ENCODE assay signal across 16 cellular contexts in the genomic region with DNA sequence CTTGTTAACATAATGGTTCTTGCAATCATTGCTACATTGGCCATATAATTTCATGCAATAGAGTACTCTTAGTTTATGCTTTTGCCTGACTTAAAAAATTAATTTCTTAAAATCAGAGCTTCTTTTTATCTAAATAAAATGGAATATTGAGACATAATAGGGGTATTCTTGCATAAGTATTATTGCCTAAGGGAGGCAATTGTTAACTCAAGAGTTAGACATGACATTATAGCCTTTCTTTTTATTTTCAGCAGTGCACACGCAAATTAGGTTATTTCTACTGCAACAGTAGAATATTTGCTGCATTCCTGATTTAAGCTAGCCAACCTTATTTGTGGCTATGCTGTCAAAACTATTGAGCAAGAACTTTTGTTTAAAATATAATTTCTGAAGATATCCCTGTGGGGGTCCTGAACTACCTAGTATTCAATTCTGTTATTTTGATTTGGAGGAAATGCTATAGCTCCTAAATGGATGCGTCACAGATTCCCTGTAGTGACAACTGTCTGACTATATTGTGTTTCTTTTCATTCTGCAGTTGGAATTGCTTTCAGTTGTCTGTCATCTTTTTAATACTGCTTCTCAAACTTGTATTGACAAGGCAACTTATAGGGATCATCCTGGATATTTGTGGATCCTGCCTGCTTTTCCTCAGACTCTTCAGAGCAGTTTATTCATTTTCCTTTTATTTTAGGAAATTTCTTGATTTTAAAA.
"Had no signal": no experiment of that assay in that cellular context is flagged by ENCODE, and none has a peak within 500 bp of the region (broad histone marks: within the 10 kb centered on the region; RNA-seq: fewer than 3 reads in every experiment).

No MANE protein-coding gene starts in this region.

- DNase-seq: activated CD4-positive, alpha-beta T cell treated with anti-CD3 and anti-CD28 coated beads, Interleukin-2, amount 50 U/mL, for 4 hours; activated CD8-positive, alpha-beta memory T cell treated with anti-CD3 and anti-CD28 coated beads, Interleukin-2, amount 10 ng/mL, durations not matched to agents 7 days and 5 days; activated effector memory CD4-positive, alpha-beta T cell treated with Interleukin-2 at 50 U/mL for 16 hours; activated T-cell treated with anti-CD3 and anti-CD28 coated beads, Interleukin-2, amount 50 U/mL, for 24 hours; amniotic stem cell; foreskin keratinocyte; lower lobe of right lung; midbrain; posterior cingulate gyrus; right lobe of liver; stimulated activated naive CD4-positive, alpha-beta T cell treated with Interleukin-2 at 50 U/mL for 16 hours had no signal

- H3K9me3 Mint-ChIP-seq: activated naive CD4-positive, alpha-beta T cell treated with anti-CD3 and anti-CD28 coated beads, Interleukin-2, amount 50 U/mL, for 24 hours; activated T-cell treated with anti-CD3 and anti-CD28 coated beads, Interleukin-2, amount 50 U/mL, for 24 hours had no signal

- H3K4me3 Mint-ChIP-seq: activated CD8-positive, alpha-beta memory T cell treated with anti-CD3 and anti-CD28 coated beads, Interleukin-2, amount 10 ng/mL, durations not matched to agents 7 days and 5 days; activated naive CD4-positive, alpha-beta T cell treated with anti-CD3 and anti-CD28 coated beads, Interleukin-2, amount 50 U/mL, for 24 hours; activated T-cell treated with anti-CD3 and anti-CD28 coated beads, Interleukin-2, amount 50 U/mL, for 24 hours had no signal

- H3K27me3 ChIP-seq: breast epithelium, esophagus muscularis mucosa, foreskin keratinocyte, neutrophil, right lobe of liver had no signal

- H3K4me3 ChIP-seq: breast epithelium, esophagus muscularis mucosa, lower lobe of right lung, right lobe of liver had no signal

- H3K27me3 Mint-ChIP-seq: activated CD8-positive, alpha-beta memory T cell treated with anti-CD3 and anti-CD28 coated beads, Interleukin-2, amount 10 ng/mL, durations not matched to agents 7 days and 5 days; activated naive CD4-positive, alpha-beta T cell treated with anti-CD3 and anti-CD28 coated beads, Interleukin-2, amount 50 U/mL, for 24 hours; activated T-cell treated with anti-CD3 and anti-CD28 coated beads, Interleukin-2, amount 50 U/mL, for 24 hours had no signal

- H3K27ac Mint-ChIP-seq: activated CD8-positive, alpha-beta memory T cell treated with anti-CD3 and anti-CD28 coated beads, Interleukin-2, amount 10 ng/mL, durations not matched to agents 7 days and 5 days; activated naive CD4-positive, alpha-beta T cell treated with anti-CD3 and anti-CD28 coated beads, Interleukin-2, amount 50 U/mL, for 24 hours; activated T-cell treated with anti-CD3 and anti-CD28 coated beads, Interleukin-2, amount 50 U/mL, for 24 hours had no signal

- H3K36me3 ChIP-seq: breast epithelium, esophagus muscularis mucosa, lower lobe of right lung, neutrophil, right lobe of liver had no signal

- H3K9me3 ChIP-seq: breast epithelium, esophagus muscularis mucosa, lower lobe of right lung, neutrophil, right lobe of liver had no signal

- ATAC-seq: activated CD4-positive, CD25-positive, alpha-beta regulatory T cell treated with anti-CD3 and anti-CD28 coated beads, Interleukin-2, amount 50 U/mL, for 24 hours; activated CD8-positive, alpha-beta memory T cell treated with anti-CD3 and anti-CD28 coated beads, Interleukin-2, amount 10 ng/mL, durations not matched to agents 7 days and 5 days; lower lobe of right lung; right lobe of liver had no signal

- H3K36me3 Mint-ChIP-seq: activated CD8-positive, alpha-beta memory T cell treated with anti-CD3 and anti-CD28 coated beads, Interleukin-2, amount 10 ng/mL, durations not matched to agents 7 days and 5 days; activated naive CD4-positive, alpha-beta T cell treated with anti-CD3 and anti-CD28 coated beads, Interleukin-2, amount 50 U/mL, for 24 hours had no signal

- H3K4me1 ChIP-seq: breast epithelium, lower lobe of right lung, right lobe of liver had no signal

- H3K4me1 Mint-ChIP-seq: activated CD8-positive, alpha-beta memory T cell treated with anti-CD3 and anti-CD28 coated beads, Interleukin-2, amount 10 ng/mL, durations not matched to agents 7 days and 5 days; activated naive CD4-positive, alpha-beta T cell treated with anti-CD3 and anti-CD28 coated beads, Interleukin-2, amount 50 U/mL, for 24 hours had no signal

- H3K27ac ChIP-seq: esophagus muscularis mucosa, foreskin keratinocyte, lower lobe of right lung, neutrophil, right lobe of liver had no signal
